Comparison of ENCODE assay signal across 8 cellular contexts in genomic region chr3:101940521-101940992, GRCh38.
DNase-seq lines count a peak whose midpoint lies in the region; FAIRE-seq and TF ChIP-seq lines count a peak whose summit lies in the region.

No MANE protein-coding gene starts in this region.

- no peak overlapping the region for H2BK15ac ChIP-seq in mesendoderm (replicated peaks; ENCODE audit: low read depth)

- no peak overlapping the region for H3K23ac ChIP-seq in mesendoderm (ENCODE audit: low read length)

- H4K20me1 ChIP-seq in mammary epithelial cell (ENCODE audit: insufficient read depth, low read length), result no peaks in the 10 kb centered on the region

- in situ Hi-C loops in mammary epithelial cell (cut with MboI; ENCODE audit: low sequenced_read_pairs in 2 of 2), result no loop called here

- no peaks in the 10 kb centered on the region for H3K79me2 ChIP-seq in mammary epithelial cell (ENCODE audit: insufficient read depth, low read length)
- no peaks in the 10 kb centered on the region for H3K79me2 ChIP-seq in mesendoderm (ENCODE audit: control insufficient read depth, insufficient read depth, low read length)

- H2AFZ ChIP-seq in mammary epithelial cell (ENCODE audit: low read depth, low read length), result peak overlapping the region; percentile 79

- TF ChIP-seq POLR2A in GM12891 (IDR thresholded peaks at IDR 0.05; ENCODE audit: low read depth, low read length), result no peak
- no peak for TF ChIP-seq POLR2A in vagina (IDR thresholded peaks at IDR 0.05)

- no peak overlapping the region for H2BK5ac ChIP-seq in mesendoderm (ENCODE audit: low read length)

- no peak overlapping the region for H2AK5ac ChIP-seq in mesendoderm (ENCODE audit: low read length)

- H3K4me2 ChIP-seq in mammary epithelial cell (ENCODE audit: insufficient read depth, low read depth, low read length) (peak overlapping the region; percentile 70), mesendoderm (ENCODE audit: low read length) (no peak overlapping the region)

- dilution Hi-C loops in mammary epithelial cell (cut with HindIII; ENCODE audit: low sequenced_read_pairs), result no loop called here

- no peaks in the 10 kb centered on the region for H3K79me1 ChIP-seq in mesendoderm (ENCODE audit: low read length)

- 17% methylated on average over 7 of the region's 7 CpGs for WGBS in mammary epithelial cell (ENCODE audit: low coverage, missing lambda C conversion rate)
- no CpG with 5 or more reads among the region's 7 CpGs for WGBS in mesendoderm (ENCODE audit: extremely low coverage, insufficient coverage, low lambda C conversion rate)

- CTCF ChIA-PET in mammary epithelial cell (lab: Charles Lee; ENCODE audit: low non-redundant PET), result no interaction called here

- peak overlapping the region; percentile 43 for H3K9ac ChIP-seq in mammary epithelial cell (ENCODE audit: insufficient read depth, low read length)
- H3K9ac ChIP-seq in mesendoderm (ENCODE audit: low read length), result no peak overlapping the region

- H3K27ac ChIP-seq in mammary epithelial cell (ENCODE audit: insufficient read depth, low read depth, low read length) (peak overlapping the region; percentile 82), mesendoderm (ENCODE audit: low read depth, low read length) (no peak overlapping the region), vagina (no peak overlapping the region)

- H3K9me3 ChIP-seq in mammary epithelial cell (replicated peaks; ENCODE audit: insufficient read depth, low read length) (no peaks in the 10 kb centered on the region), vagina (no peaks in the 10 kb centered on the region)

- H3K36me3 ChIP-seq in mammary epithelial cell (ENCODE audit: insufficient read depth, low read length) (no peaks in the 10 kb centered on the region), mesendoderm (ENCODE audit: control insufficient read depth, insufficient read depth, low read length) (no peaks in the 10 kb centered on the region), vagina (no peaks in the 10 kb centered on the region)

- H4K8ac ChIP-seq in mesendoderm (ENCODE audit: low read depth, low read length), result no peak overlapping the region

- no peak overlapping the region for H2BK120ac ChIP-seq in mesendoderm (ENCODE audit: low read depth, low read length)

- intact Hi-C loops in mammary epithelial cell (cut with micrococcal nuclease), result loop anchor here (1.0 to 2.0 kb wide), 2 partner anchors 54 to 255 kb away; no protein-coding TSS in a partner anchor
- intact Hi-C loops in vagina (cut with DNase I), result no loop called here

- BruUV-seq in mammary epithelial cell (replicated peaks; lab: Mats Ljungman, UMichigan), result no TSS peak

- H4K5ac ChIP-seq in mesendoderm (ENCODE audit: low read length), result no peak overlapping the region

- no peak overlapping the region for H3K4me3 ChIP-seq in mammary epithelial cell (replicated peaks in 1 of 3; ENCODE audit: insufficient read depth in 1 of 3, low read depth in 2 of 3, low read length in 3 of 3)
- no peak overlapping the region for H3K4me3 ChIP-seq in mesendoderm (ENCODE audit: low read length)
- H3K4me3 ChIP-seq in vagina, result no peak overlapping the region

- TF ChIP-seq CTCF in mammary epithelial cell (conservative IDR thresholded peaks at IDR 0.05 in 1 of 2, IDR thresholded peaks at IDR 0.05 in 1 of 2; ENCODE audit: extremely low read depth in 1 of 2, insufficient read depth in 1 of 2, low read depth in 1 of 2, low read length in 2 of 2) (no peak), vagina (IDR thresholded peaks at IDR 0.05) (no peak)

- peaks cover 26% of the 10 kb centered on the region for H3K4me1 ChIP-seq in mammary epithelial cell (ENCODE audit: insufficient read depth, low read length)
- H3K4me1 ChIP-seq in mesendoderm (ENCODE audit: control insufficient read depth, low read depth, low read length), result no peaks in the 10 kb centered on the region
- H3K4me1 ChIP-seq in vagina, result peaks cover 7% of the 10 kb centered on the region

- H3K18ac ChIP-seq in mesendoderm (ENCODE audit: low read length), result no peak overlapping the region

- no peak overlapping the region for H3K4ac ChIP-seq in mesendoderm (ENCODE audit: low read depth, low read length)

- H3K56ac ChIP-seq in mesendoderm (ENCODE audit: low read length), result no peak overlapping the region

- FAIRE-seq in GM12891 (lab: Jason Lieb, UNC), result no peak

- H3K27me3 ChIP-seq in mammary epithelial cell (ENCODE audit: insufficient read depth, low read length) (no peaks in the 10 kb centered on the region), mesendoderm (ENCODE audit: insufficient read depth, low read length, poor library complexity) (no peaks in the 10 kb centered on the region), vagina (no peaks in the 10 kb centered on the region)

- DNase-seq in GM12891 (ENCODE audit: insufficient read length, low spot score) (no peak), NCI-H69 (lab: John Stamatoyannopoulos, UW) (peak; percentile 38), mammary epithelial cell (peak; percentile 91), mesendoderm (peak; percentile 45), NCI-H1048 (lab: John Stamatoyannopoulos, UW) (no peak), RPMI8226 (no peak), vagina (ENCODE audit: extremely low spot score in 2 of 2) (no peak)
- DNase-seq in activated CD8-positive, alpha-beta memory T cell treated with anti-CD3 and anti-CD28 coated beads for 24 hours, result no peak

TF ChIP-seq in GM12891, 5 proteins besides CTCF, POLR2A, EP300 and RAD21:
- TF ChIP-seq TAF1 (IDR thresholded peaks at IDR 0.05; ENCODE audit: low read depth, low read length), result peak; percentile 30; the same call in 1 of the 2 replicates
- no peak for TF ChIP-seq POU2F2 (IDR thresholded peaks at IDR 0.05; ENCODE audit: low read depth, low read length)
- TF ChIP-seq SPI1 (IDR thresholded peaks at IDR 0.05; ENCODE audit: low read depth, low read length), result peak; percentile 63

Comparison
In these comparisons a context has a peak if more than half of its experiments do, and no peak if none do; other contexts are left out.
1. DNase-seq: peak in NCI-H69 (single experiment), mammary epithelial cell (single experiment) and mesendoderm (single experiment); none in GM12891 (single experiment), NCI-H1048 (single experiment), RPMI8226 (single experiment), activated CD8-positive, alpha-beta memory T cell treated with anti-CD3 and anti-CD28 coated beads for 24 hours (single experiment) and vagina (0 of 2).